Comparison of ENCODE assay signal across 12 cellular contexts in genomic region chr4:164716901-164717300, GRCh38. TPM values are rescaled to one million over a fixed set of nuclear protein-coding genes. Genes with fewer than 3 reads are reported as not detected.
DNase-seq lines count a peak whose midpoint lies in the region; ATAC-seq, FAIRE-seq and TF ChIP-seq lines count a peak whose summit lies in the region.
"Had no signal": no experiment of that assay in that cellular context is flagged by ENCODE, and none has a peak within 500 bp of the region (broad histone marks: within the 10 kb centered on the region; RNA-seq: fewer than 3 reads in every experiment).

No MANE protein-coding gene starts in this region.

- intact Hi-C loops in GM12878 (cut with micrococcal nuclease; ENCODE audit: unreplicated experiment), result no loop called here

- no peak overlapping the region for H3K4me3 Mint-ChIP-seq in neural progenitor cell
- H3K4me3 Mint-ChIP-seq in activated T-cell treated with anti-CD3 and anti-CD28 coated beads, Interleukin-2, amount 50 U/mL, for 4 hours, result no peak overlapping the region

- WGBS in GM12878 (ENCODE audit: insufficient coverage, insufficient replicate concordance, low lambda C conversion rate, missing lambda C conversion rate), result 29% methylated on average over 3 of the region's 3 CpGs

- no peak overlapping the region for H3K27ac Mint-ChIP-seq in neural progenitor cell

- no peaks in the 10 kb centered on the region for H3K36me3 Mint-ChIP-seq in neural progenitor cell
- no peaks in the 10 kb centered on the region for H3K36me3 Mint-ChIP-seq in activated T-cell treated with anti-CD3 and anti-CD28 coated beads, Interleukin-2, amount 50 U/mL, for 4 hours (ENCODE audit: insufficient read depth)

- TF ChIP-seq CTCF in GM12878 (IDR thresholded peaks at IDR 0.05 in 2 of 3, conservative IDR thresholded peaks at IDR 0.05 in 1 of 3; ENCODE audit: control insufficient read depth in 2 of 3, extremely low read depth in 1 of 3, insufficient read depth in 1 of 3, low read depth in 3 of 3, low read length in 3 of 3) (peak; percentile 24 to 35 (median 32); a peak in 4 of 6 replicates), neural progenitor cell (IDR thresholded peaks at IDR 0.05) (peak; percentile 29), foreskin fibroblast (IDR thresholded peaks at IDR 0.05; ENCODE audit: low read depth, low read length) (no peak)

- SMC1A ChIA-PET in GM12878 (lab: Charles Lee; ENCODE audit: uncharacterized antibody, unreplicated experiment), result interaction anchor here (0.7 kb wide), 1 partner anchor 27 kb away, joined by 3 read pairs; no protein-coding TSS in a partner anchor

- no peaks in the 10 kb centered on the region for H3F3A ChIP-seq in neural progenitor cell (ENCODE audit: low read depth)

- no peak overlapping the region for H2AFZ ChIP-seq in GM12878 (ENCODE audit: control insufficient read depth, low read depth, low read length)
- no peak overlapping the region for H2AFZ ChIP-seq in neural progenitor cell (replicated peaks)

- POLR2A ChIA-PET in GM12878 (lab: Charles Lee), result no interaction called here

- H3K4me1 Mint-ChIP-seq in neural progenitor cell, result no peaks in the 10 kb centered on the region
- H3K4me1 Mint-ChIP-seq in activated T-cell treated with anti-CD3 and anti-CD28 coated beads, Interleukin-2, amount 50 U/mL, for 4 hours (ENCODE audit: low read depth), result no peaks in the 10 kb centered on the region

- H3K4me2 ChIP-seq in GM12878 (ENCODE audit: control insufficient read depth, insufficient read depth) (no peak overlapping the region), neural progenitor cell (no peak overlapping the region)

- FAIRE-seq in GM12878 (lab: Jason Lieb, UNC), result no peak
- FAIRE-seq: GM12891 had no signal

- H3K36me3 ChIP-seq in GM12878 (ENCODE audit: control insufficient read depth in 2 of 2, insufficient read depth in 2 of 2, low read length in 1 of 2) (no peaks in the 10 kb centered on the region), neural progenitor cell (no peaks in the 10 kb centered on the region)

- H3K4me3 ChIP-seq in GM12878 (no peak overlapping the region), neural progenitor cell (no peak overlapping the region), foreskin fibroblast (ENCODE audit: low read depth in 1 of 2, low read length in 2 of 2) (no peak overlapping the region)

- in situ Hi-C loops in GM12878 (cut with MboI), result no loop called here

- no TSS peak for BruUV-seq in GM12878 (replicated peaks; lab: Mats Ljungman, UMichigan)

- no peaks in the 10 kb centered on the region for H3K9me3 Mint-ChIP-seq in neural progenitor cell
- no peaks in the 10 kb centered on the region for H3K9me3 Mint-ChIP-seq in activated T-cell treated with anti-CD3 and anti-CD28 coated beads, Interleukin-2, amount 50 U/mL, for 4 hours

- no peak for TF ChIP-seq EP300 in GM12878 (IDR thresholded peaks at IDR 0.05; ENCODE audit: borderline replicate concordance in 1 of 2, control insufficient read depth in 1 of 2, low read depth in 2 of 2, low read length in 2 of 2)

- H4K20me1 ChIP-seq in GM12878 (ENCODE audit: control insufficient read depth, insufficient read depth) (no peaks in the 10 kb centered on the region), neural progenitor cell (ENCODE audit: low read depth) (no peaks in the 10 kb centered on the region)

- CTCF ChIA-PET in GM12878 (lab: Yijun Ruan, JAX), result interaction anchor here (1.6 kb wide), 1 partner anchor 14 kb away, joined by 6 read pairs; no protein-coding TSS in a partner anchor

- H3K9me3 ChIP-seq in GM12878 (replicated peaks; ENCODE audit: control insufficient read depth, insufficient read depth, low read length) (no peaks in the 10 kb centered on the region), neural progenitor cell (ENCODE audit: low read depth) (no peaks in the 10 kb centered on the region)

- no peak for TF ChIP-seq RAD21 in GM12878 (IDR thresholded peaks at IDR 0.05; ENCODE audit: insufficient read depth, low read depth, low read length)

- H3K4me1 ChIP-seq in GM12878 (ENCODE audit: control insufficient read depth, insufficient read depth, low read length) (no peaks in the 10 kb centered on the region), neural progenitor cell (peaks cover 5% of the 10 kb centered on the region)

- H3K79me2 ChIP-seq in GM12878 (ENCODE audit: control insufficient read depth, insufficient read depth, low read length) (no peaks in the 10 kb centered on the region), neural progenitor cell (ENCODE audit: low read depth) (no peaks in the 10 kb centered on the region)

- RAD21 ChIA-PET in GM12878 (lab: Charles Lee; ENCODE audit: unreplicated experiment), result no interaction called here

- no peaks in the 10 kb centered on the region for H3K27me3 ChIP-seq in GM12878 (replicated peaks in 1 of 2; ENCODE audit: control insufficient read depth in 2 of 2, insufficient read depth in 2 of 2, low read length in 1 of 2)
- no peaks in the 10 kb centered on the region for H3K27me3 ChIP-seq in neural progenitor cell

- ATAC-seq in GM18861 (IDR thresholded peaks at IDR 0.05; ENCODE audit: unreplicated experiment) (peak; percentile 42), HG03520 (IDR thresholded peaks at IDR 0.05; ENCODE audit: unreplicated experiment) (peak; percentile 52), GM12878 (peak; percentile 83)
- no peak for ATAC-seq in activated T-cell treated with anti-CD3 and anti-CD28 coated beads, Interleukin-2, amount 50 U/mL, for 4 hours

- DNase-seq in GM12878 (ENCODE audit: low read depth, low spot score), result no peak
- DNase-seq in neural progenitor cell (ENCODE audit: low spot score), result peak; percentile 18
- DNase-seq in activated T-cell treated with anti-CD3 and anti-CD28 coated beads, Interleukin-2, amount 50 U/mL, for 4 hours, result no peak
- DNase-seq in mucosa of gallbladder (ENCODE audit: low spot score), result no peak
- no peak for DNase-seq in foreskin fibroblast
- no peak for DNase-seq in islet precursor cell
- DNase-seq: activated CD4-positive, alpha-beta T cell treated with anti-CD3 and anti-CD28 coated beads, Interleukin-2, amount 50 U/mL, for 48 hours; central memory CD4-positive, alpha-beta T cell; NCI-H524 had no signal

- no peak overlapping the region for H3K27ac ChIP-seq in GM12878 (ENCODE audit: control insufficient read depth, insufficient read depth)
- H3K27ac ChIP-seq in neural progenitor cell, result no peak overlapping the region

- H3K27me3 Mint-ChIP-seq in neural progenitor cell (ENCODE audit: insufficient read depth, low read depth), result peaks cover 2% of the 10 kb centered on the region
- H3K27me3 Mint-ChIP-seq in activated T-cell treated with anti-CD3 and anti-CD28 coated beads, Interleukin-2, amount 50 U/mL, for 4 hours (ENCODE audit: low read depth), result peaks cover 3% of the 10 kb centered on the region

- TF ChIP-seq POLR2A in GM12878 (IDR thresholded peaks at IDR 0.05; ENCODE audit: low read depth, low read length), result no peak

- no peak overlapping the region for H3K9ac ChIP-seq in GM12878 (ENCODE audit: control insufficient read depth, insufficient read depth, low read length)
- H3K9ac ChIP-seq in neural progenitor cell, result no peak overlapping the region

TF ChIP-seq in GM12878, 131 proteins besides CTCF, POLR2A, EP300 and RAD21 (continues in another document):
- TF ChIP-seq TAF1 (IDR thresholded peaks at IDR 0.05; ENCODE audit: borderline replicate concordance, low read depth, low read length) (no peak), BCLAF1 (IDR thresholded peaks at IDR 0.05) (no peak), MEF2A (IDR thresholded peaks at IDR 0.05; ENCODE audit: insufficient read depth, low read depth, low read length) (no peak), CHD1 (IDR thresholded peaks at IDR 0.05; ENCODE audit: low read depth, low read length) (no peak)

RNA-seq across cellular contexts. Expression of gene SMIM31, which starts 37.0 kb away (rescaled TPM):
- not detected in 2 replicates for total RNA-seq in GM12878 (2013; cell fraction: nucleolus; rRNA removed)
- total RNA-seq in GM12878 (2014; rRNA removed) (not detected in 2 replicates), GM12878 (2014; rRNA removed; fragmentation: Illumina TruSeq; extraction: Trizol) (not detected in 2 replicates), GM12878 (2021) (not detected in 2 replicates), neural progenitor cell (ENCODE audit: low replicate concordance) (not detected in 2 replicates), mucosa of gallbladder (21.8 TPM)
- not detected for polyA plus RNA-seq in GM12878 (2011; ENCODE audit: low read depth)
- polyA plus RNA-seq in GM12878 (2011; rRNA removed) (not detected in 2 replicates), GM12878 (2014; fragmentation: Illumina TruSeq; extraction: Trizol) (not detected in 2 replicates), GM12878 (2014; fragmentation: Nextera tagmentation; extraction: Ambion mirVana) (not detected), GM12878 (2014; rRNA removed) (not detected in 2 replicates), GM12878 (2016; fragmentation: Nextera tagmentation; extraction: Ambion mirVana) (not detected)
- not detected in 2 replicates for polyA plus RNA-seq in GM12878 (2011; cell fraction: cytosol; rRNA removed)
- polyA plus RNA-seq in GM12878 (2011; cell fraction: nucleus; rRNA removed), result not detected in 2 replicates
- polyA plus RNA-seq in GM12878 (2012), result not detected in 2 replicates
- not detected in 2 replicates for polyA minus RNA-seq in GM12878 (2011; rRNA and poly(A)+ RNA removed)
- polyA minus RNA-seq in GM12878 (2011; cell fraction: cytosol; rRNA and poly(A)+ RNA removed), result not detected in 2 replicates
- not detected in 2 replicates for polyA minus RNA-seq in GM12878 (2011; cell fraction: nucleus; rRNA and poly(A)+ RNA removed)
- total RNA-seq in activated T-cell treated with anti-CD3 and anti-CD28 coated beads, Interleukin-2, amount 50 U/mL, for 4 hours, result not detected

Comparison
In these comparisons a context has a peak if more than half of its experiments do, and no peak if none do; other contexts are left out.
1. ATAC-seq: peak in GM18861 (single experiment), HG03520 (single experiment) and GM12878 (single experiment); none in activated T-cell treated with anti-CD3 and anti-CD28 coated beads, Interleukin-2, amount 50 U/mL, for 4 hours (0 of 2).
2. RNA of gene SMIM31, which starts 37.0 kb away (total RNA-seq): 21.8 TPM in mucosa of gallbladder (single experiment); not detected in GM12878, not detected in neural progenitor cell and not detected in activated T-cell treated with anti-CD3 and anti-CD28 coated beads, Interleukin-2, amount 50 U/mL, for 4 hours; every median in the first group is over 10 times any median in the second.